In genomic region chr9:137167752-137168574, GRCh38 we compare ENCODE assay signal across 10 cellular contexts. TPM values are rescaled to one million over a fixed set of nuclear protein-coding genes. Genes with fewer than 3 reads are reported as not detected.
DNase-seq lines count a peak whose midpoint lies in the region; FAIRE-seq and TF ChIP-seq lines count a peak whose summit lies in the region.
"Had no signal": no experiment of that assay in that cellular context is flagged by ENCODE, and none has a peak within 500 bp of the region (broad histone marks: within the 10 kb centered on the region; RNA-seq: fewer than 3 reads in every experiment).

No MANE protein-coding gene starts in this region.

- H3F3A ChIP-seq in smooth muscle cell (ENCODE audit: low read depth): no peaks in the 10 kb centered on the region

- CTCF ChIA-PET in H1 (lab: Charles Lee; ENCODE audit: partially characterized antibody): interaction anchor here (0.6 to 2.2 kb wide), 4 partner anchors 8 to 138 kb away, joined by 3 to 5 read pairs (median 4); a partner anchor contains a TSS

- no peak for FAIRE-seq in H1 (lab: Jason Lieb, UNC)

- H3K56ac ChIP-seq in H1 (replicated peaks; ENCODE audit: insufficient read length, low read depth, low read length): no peak overlapping the region

- H2BK15ac ChIP-seq in H1 (ENCODE audit: low read length): no peak overlapping the region

- H4K5ac ChIP-seq in H1 (ENCODE audit: insufficient read length, low read depth, low read length): no peak overlapping the region

- peaks cover 49 to 96% (median 80%) of the 10 kb centered on the region in 4 experiments for H3K27me3 ChIP-seq in H1 (replicated peaks in 1 of 4; ENCODE audit: control insufficient read depth in 3 of 4, extremely low read depth in 1 of 4, insufficient read depth in 3 of 4, low read length in 3 of 4)
- peaks cover 95% of the 10 kb centered on the region for H3K27me3 ChIP-seq in smooth muscle cell (ENCODE audit: low read depth)

- no peak overlapping the region for H2BK20ac ChIP-seq in H1 (ENCODE audit: low read length)

- POLR2A ChIA-PET in H1 (lab: Charles Lee; ENCODE audit: partially characterized antibody): interaction anchor here (0.6 to 3.0 kb wide), 8 partner anchors 11 to 97 kb away, joined by 3 to 14 read pairs (median 5); partner anchors contain the start of gene TUBB4B

- peak overlapping the region; percentile 71; the same call in 1 of the 2 replicates for H4K8ac ChIP-seq in H1 (ENCODE audit: extremely low read depth, insufficient read depth, low read length)

- H2BK12ac ChIP-seq in H1 (ENCODE audit: low read depth, low read length): no peak overlapping the region

- DNase-seq in NCI-H2029 (lab: John Stamatoyannopoulos, UW) (peak; percentile 12), NCI-H2029 treated with DMSO at 0.1 percent for 48 hours (lab: John Stamatoyannopoulos, UW) (no peak), NCI-H510A (lab: John Stamatoyannopoulos, UW) (peak; percentile 46), H1 (ENCODE audit: low read depth in 1 of 2, low spot score in 2 of 2) (peak in 1 of 2 experiments; percentile 73), smooth muscle cell (lab: John Stamatoyannopoulos, UW; ENCODE audit: unreplicated experiment) (no peak), GM03348 (ENCODE audit: low spot score) (no peak), NCI-H2081 (lab: John Stamatoyannopoulos, UW) (no peak), NOMO-1 treated with DMSO at 0.1 percent for 48 hours (lab: John Stamatoyannopoulos, UW; ENCODE audit: unreplicated experiment) (no peak)
- DNase-seq: activated naive CD4-positive, alpha-beta T cell treated with anti-CD3 and anti-CD28 coated beads, Interleukin-2, amount 10 ng/mL, durations not matched to agents 7 days and 5 days; NCI-H187 treated with DMSO at 0.1 percent for 48 hours had no signal

- TF ChIP-seq EP300 in H1 (IDR thresholded peaks at IDR 0.05; ENCODE audit: borderline replicate concordance in 1 of 2, low read depth in 2 of 2, low read length in 2 of 2): no peak

- no peak for TF ChIP-seq POLR2A in H1 (IDR thresholded peaks at IDR 0.05; ENCODE audit: control extremely low read depth in 1 of 2, low read depth in 2 of 2, low read length in 2 of 2)

- peaks cover 15% of the 10 kb centered on the region; the same call in 1 of the 2 replicates for H3K23me2 ChIP-seq in H1 (ENCODE audit: low read depth, low read length)

- no peak overlapping the region; the same call in 1 of the 2 replicates for H3K18ac ChIP-seq in H1 (ENCODE audit: extremely low read depth, low read length)

- no peak overlapping the region for H2BK120ac ChIP-seq in H1 (replicated peaks; ENCODE audit: low read depth, low read length)

- H3K79me1 ChIP-seq in H1 (ENCODE audit: low read depth, low read length): no peaks in the 10 kb centered on the region; the same call in 1 of the 2 replicates

- no peak overlapping the region for H3K9ac ChIP-seq in H1 (replicated peaks in 1 of 4; ENCODE audit: extremely low read depth in 1 of 4, low read depth in 3 of 4, low read length in 3 of 4)
- H3K9ac ChIP-seq in smooth muscle cell (ENCODE audit: low read depth): no peak overlapping the region

- no peak for TF ChIP-seq RAD21 in H1 (IDR thresholded peaks at IDR 0.05 in 1 of 2, conservative IDR thresholded peaks at IDR 0.05 in 1 of 2; ENCODE audit: low read depth in 2 of 2, low read length in 2 of 2)

- H3K27ac ChIP-seq in H1 (ENCODE audit: low read depth, low read length): no peak overlapping the region
- H3K27ac ChIP-seq in smooth muscle cell (ENCODE audit: low read depth): no peak overlapping the region

- no peak overlapping the region for H3K23ac ChIP-seq in H1 (ENCODE audit: insufficient read length)

- peak overlapping the region; percentile 68 to 96 for H3K4me2 ChIP-seq in H1 (ENCODE audit: insufficient read depth in 1 of 2, low read depth in 2 of 2, low read length in 2 of 2)
- peak overlapping the region; percentile 78 for H3K4me2 ChIP-seq in smooth muscle cell

- TF ChIP-seq CTCF in H1 (IDR thresholded peaks at IDR 0.05; ENCODE audit: control extremely low read depth in 1 of 3, insufficient read depth in 1 of 3, low read depth in 1 of 3, low read length in 3 of 3) (no peak), smooth muscle cell (IDR thresholded peaks at IDR 0.05; ENCODE audit: borderline replicate concordance, insufficient read depth, poor library complexity, severe bottlenecking) (no peak)

- no peak overlapping the region for H3K14ac ChIP-seq in H1 (ENCODE audit: insufficient read length)

- H3K4ac ChIP-seq in H1 (replicated peaks; ENCODE audit: insufficient read length, low read depth, low read length): no peak overlapping the region

- no peak overlapping the region for H2BK5ac ChIP-seq in H1 (ENCODE audit: low read depth, low read length)

- H2AFZ ChIP-seq in H1 (ENCODE audit: low read length) (no peak overlapping the region), smooth muscle cell (ENCODE audit: low read depth) (no peak overlapping the region)

- H3K4me1 ChIP-seq in H1 (replicated peaks in 1 of 4; ENCODE audit: control insufficient read depth in 3 of 4, insufficient read depth in 4 of 4, low read length in 3 of 4): peaks cover 0 to 19% (median 14%) of the 10 kb centered on the region in 4 experiments; a peak in 6 of 7 replicates
- H3K4me1 ChIP-seq in smooth muscle cell (ENCODE audit: low read depth): no peaks in the 10 kb centered on the region

- no peak overlapping the region for H4K91ac ChIP-seq in H1 (replicated peaks; ENCODE audit: insufficient read length, low read length)

- no peak overlapping the region for H2AK5ac ChIP-seq in H1 (ENCODE audit: low read depth, low read length)

- H3K36me3 ChIP-seq in H1 (ENCODE audit: control insufficient read depth in 2 of 4, insufficient read depth in 4 of 4, low read length in 3 of 4) (no peaks in the 10 kb centered on the region; a peak in 1 of 8 replicates), smooth muscle cell (ENCODE audit: low read depth) (no peaks in the 10 kb centered on the region)

- H3K4me3 ChIP-seq in H1 (ENCODE audit: extremely low read depth in 1 of 4, insufficient read depth in 2 of 4, low read depth in 3 of 4, low read length in 4 of 4) (peak overlapping the region; percentile 12 to 65 (median 14); a peak in 6 of 8 replicates), smooth muscle cell (no peak overlapping the region)

- H4K20me1 ChIP-seq in H1 (replicated peaks in 1 of 2; ENCODE audit: control insufficient read depth in 1 of 2, insufficient read depth in 2 of 2, low read length in 2 of 2): peaks cover 0 to 13% of the 10 kb centered on the region in 2 experiments
- no peaks in the 10 kb centered on the region for H4K20me1 ChIP-seq in smooth muscle cell (ENCODE audit: low read depth)

- WGBS in H1 (ENCODE audit: extremely low coverage in 1 of 2, insufficient coverage in 1 of 2, insufficient read length in 1 of 2, insufficient replicate concordance in 2 of 2, low coverage in 1 of 2, low lambda C conversion rate in 2 of 2, missing lambda C conversion rate in 1 of 2), 2 experiments: 7% methylated on average over 14 of the region's 57 CpGs; no CpG with 5 or more reads in 1 of the 2 experiments
- 33% methylated on average over 28 of the region's 57 CpGs for WGBS in smooth muscle cell (ENCODE audit: low lambda C conversion rate)

- H3K79me2 ChIP-seq in H1 (ENCODE audit: control insufficient read depth in 1 of 2, insufficient read depth in 2 of 2, low read length in 2 of 2) (no peaks in the 10 kb centered on the region), smooth muscle cell (ENCODE audit: low read depth) (no peaks in the 10 kb centered on the region)

- no peaks in the 10 kb centered on the region for H3K9me3 ChIP-seq in H1 (ENCODE audit: insufficient read depth in 2 of 2, low read depth in 1 of 2, low read length in 1 of 2)
- H3K9me3 ChIP-seq in smooth muscle cell (replicated peaks; ENCODE audit: low read depth): no peaks in the 10 kb centered on the region

RNA-seq across cellular contexts. Expression of gene LRRC26, which starts 1.9 kb away (rescaled TPM):
- total RNA-seq in H1 (2021; fragmentation: NEBNext Ultra II Directional; extraction: Animal tissue kit (Norgen Biotek cat#: 25700)): 0.34 and 0.36 TPM in 2 replicates
- polyA plus RNA-seq in H1 (2011; rRNA removed) (0.85 and 1.0 TPM in 2 replicates), smooth muscle cell (not detected in 2 replicates)
- 0.25 TPM for polyA plus RNA-seq in H1 (2011; cell fraction: cytosol; rRNA removed)
- polyA plus RNA-seq in H1 (2011; cell fraction: nucleus; rRNA removed): 0.60 TPM
- polyA plus RNA-seq in H1 (2012, experiment 1 of 2): 0.75 to 1.2 TPM (median 0.90 TPM) in 3 of 4 replicates, not detected in the other
- polyA plus RNA-seq in H1 (2012, experiment 2 of 2): 0.18 TPM
- 1.1 TPM for polyA plus RNA-seq in H1 (2013, experiment 1 of 2)
- 0.74 TPM for polyA plus RNA-seq in H1 (2013, experiment 2 of 2)
- not detected in 2 replicates for polyA minus RNA-seq in H1 (2011; rRNA and poly(A)+ RNA removed)
- polyA minus RNA-seq in H1 (2011; cell fraction: cytosol; rRNA and poly(A)+ RNA removed): not detected
- polyA minus RNA-seq in H1 (2011; cell fraction: nucleus; rRNA and poly(A)+ RNA removed): 0.90 TPM
- not detected in 2 replicates for total RNA-seq in smooth muscle cell

RNA-seq across cellular contexts. Expression of gene TMEM210, which starts 3.9 kb away (rescaled TPM):
- not detected in 2 replicates for total RNA-seq in H1 (2021; fragmentation: NEBNext Ultra II Directional; extraction: Animal tissue kit (Norgen Biotek cat#: 25700))
- polyA plus RNA-seq in H1 (2011; rRNA removed): not detected in 2 replicates
- not detected for polyA plus RNA-seq in H1 (2011; cell fraction: cytosol; rRNA removed)
- polyA plus RNA-seq in H1 (2011; cell fraction: nucleus; rRNA removed): not detected
- polyA plus RNA-seq in H1 (2012, experiment 1 of 2): not detected in 4 replicates
- not detected for polyA plus RNA-seq in H1 (2012, experiment 2 of 2)
- polyA plus RNA-seq in H1 (2013, experiment 1 of 2): not detected
- not detected for polyA plus RNA-seq in H1 (2013, experiment 2 of 2)
- polyA minus RNA-seq in H1 (2011; rRNA and poly(A)+ RNA removed): not detected in 2 replicates
- not detected for polyA minus RNA-seq in H1 (2011; cell fraction: cytosol; rRNA and poly(A)+ RNA removed)
- not detected for polyA minus RNA-seq in H1 (2011; cell fraction: nucleus; rRNA and poly(A)+ RNA removed)
- not detected in 2 replicates for total RNA-seq in smooth muscle cell
- not detected in 2 replicates for polyA plus RNA-seq in smooth muscle cell

RNA-seq across cellular contexts. Expression of gene ANAPC2, which starts 20.4 kb away (rescaled TPM):
- total RNA-seq in H1 (2021; fragmentation: NEBNext Ultra II Directional; extraction: Animal tissue kit (Norgen Biotek cat#: 25700)): 37.7 and 41.9 TPM in 2 replicates
- polyA plus RNA-seq in H1 (2011; rRNA removed) (30.2 and 44.3 TPM in 2 replicates), smooth muscle cell (6.6 and 17.6 TPM in 2 replicates)
- polyA plus RNA-seq in H1 (2011; cell fraction: cytosol; rRNA removed): 31.6 TPM
- polyA plus RNA-seq in H1 (2011; cell fraction: nucleus; rRNA removed): 198 TPM
- 20.7 to 43.2 TPM (median 38.1 TPM) in 4 replicates for polyA plus RNA-seq in H1 (2012, experiment 1 of 2)
- polyA plus RNA-seq in H1 (2012, experiment 2 of 2): 25.6 TPM
- polyA plus RNA-seq in H1 (2013, experiment 1 of 2): 22.6 TPM
- polyA plus RNA-seq in H1 (2013, experiment 2 of 2): 17.5 TPM
- 20.4 and 24.8 TPM in 2 replicates for polyA minus RNA-seq in H1 (2011; rRNA and poly(A)+ RNA removed)
- 28.8 TPM for polyA minus RNA-seq in H1 (2011; cell fraction: cytosol; rRNA and poly(A)+ RNA removed)
- 67.3 TPM for polyA minus RNA-seq in H1 (2011; cell fraction: nucleus; rRNA and poly(A)+ RNA removed)
- 12.6 and 16.3 TPM in 2 replicates for total RNA-seq in smooth muscle cell

RNA-seq across cellular contexts. Expression of gene SSNA1, which starts 20.5 kb away (rescaled TPM):
- total RNA-seq in H1 (2021; fragmentation: NEBNext Ultra II Directional; extraction: Animal tissue kit (Norgen Biotek cat#: 25700)): 87.3 and 91.3 TPM in 2 replicates
- 157 and 182 TPM in 2 replicates for polyA plus RNA-seq in H1 (2011; rRNA removed)
- 159 TPM for polyA plus RNA-seq in H1 (2011; cell fraction: cytosol; rRNA removed)
- 99.4 TPM for polyA plus RNA-seq in H1 (2011; cell fraction: nucleus; rRNA removed)
- 57.5 to 108 TPM (median 103 TPM) in 4 replicates for polyA plus RNA-seq in H1 (2012, experiment 1 of 2)
- polyA plus RNA-seq in H1 (2012, experiment 2 of 2): 94.9 TPM
- 102 TPM for polyA plus RNA-seq in H1 (2013, experiment 1 of 2)
- 101 TPM for polyA plus RNA-seq in H1 (2013, experiment 2 of 2)
- polyA minus RNA-seq in H1 (2011; rRNA and poly(A)+ RNA removed): 14.6 and 15.3 TPM in 2 replicates
- 36.0 TPM for polyA minus RNA-seq in H1 (2011; cell fraction: cytosol; rRNA and poly(A)+ RNA removed)
- 18.2 TPM for polyA minus RNA-seq in H1 (2011; cell fraction: nucleus; rRNA and poly(A)+ RNA removed)
- total RNA-seq in smooth muscle cell: 32.7 and 69.5 TPM in 2 replicates
- 84.9 and 94.1 TPM in 2 replicates for polyA plus RNA-seq in smooth muscle cell

RNA-seq across cellular contexts. Expression of gene GRIN1, which starts 29.0 kb away (rescaled TPM):
- 2.1 TPM in 2 replicates for total RNA-seq in H1 (2021; fragmentation: NEBNext Ultra II Directional; extraction: Animal tissue kit (Norgen Biotek cat#: 25700))
- polyA plus RNA-seq in H1 (2011; rRNA removed) (0.48 and 1.3 TPM in 2 replicates), smooth muscle cell (0.44 TPM in 1 of 2 replicates, not detected in the other)
- polyA plus RNA-seq in H1 (2011; cell fraction: cytosol; rRNA removed): 1.6 TPM
- 9.3 TPM for polyA plus RNA-seq in H1 (2011; cell fraction: nucleus; rRNA removed)
- polyA plus RNA-seq in H1 (2012, experiment 1 of 2): 1.1 to 3.2 TPM (median 2.7 TPM) in 4 replicates
- 0.91 TPM for polyA plus RNA-seq in H1 (2012, experiment 2 of 2)
- polyA plus RNA-seq in H1 (2013, experiment 1 of 2): 2.0 TPM
- polyA plus RNA-seq in H1 (2013, experiment 2 of 2): 2.1 TPM
- polyA minus RNA-seq in H1 (2011; rRNA and poly(A)+ RNA removed): 0.39 and 1.5 TPM in 2 replicates
- polyA minus RNA-seq in H1 (2011; cell fraction: cytosol; rRNA and poly(A)+ RNA removed): not detected
- polyA minus RNA-seq in H1 (2011; cell fraction: nucleus; rRNA and poly(A)+ RNA removed): 3.2 TPM
- not detected in 2 replicates for total RNA-seq in smooth muscle cell

Comparison
In these comparisons a context has a peak if more than half of its experiments do, and no peak if none do; other contexts are left out.
1. DNase-seq: peak in NCI-H2029 (single experiment) and NCI-H510A (single experiment); none in NCI-H2029 treated with DMSO at 0.1 percent for 48 hours (single experiment), smooth muscle cell (single experiment), GM03348 (single experiment), NCI-H2081 (0 of 2) and NOMO-1 treated with DMSO at 0.1 percent for 48 hours (single experiment).